In the genomic region with DNA sequence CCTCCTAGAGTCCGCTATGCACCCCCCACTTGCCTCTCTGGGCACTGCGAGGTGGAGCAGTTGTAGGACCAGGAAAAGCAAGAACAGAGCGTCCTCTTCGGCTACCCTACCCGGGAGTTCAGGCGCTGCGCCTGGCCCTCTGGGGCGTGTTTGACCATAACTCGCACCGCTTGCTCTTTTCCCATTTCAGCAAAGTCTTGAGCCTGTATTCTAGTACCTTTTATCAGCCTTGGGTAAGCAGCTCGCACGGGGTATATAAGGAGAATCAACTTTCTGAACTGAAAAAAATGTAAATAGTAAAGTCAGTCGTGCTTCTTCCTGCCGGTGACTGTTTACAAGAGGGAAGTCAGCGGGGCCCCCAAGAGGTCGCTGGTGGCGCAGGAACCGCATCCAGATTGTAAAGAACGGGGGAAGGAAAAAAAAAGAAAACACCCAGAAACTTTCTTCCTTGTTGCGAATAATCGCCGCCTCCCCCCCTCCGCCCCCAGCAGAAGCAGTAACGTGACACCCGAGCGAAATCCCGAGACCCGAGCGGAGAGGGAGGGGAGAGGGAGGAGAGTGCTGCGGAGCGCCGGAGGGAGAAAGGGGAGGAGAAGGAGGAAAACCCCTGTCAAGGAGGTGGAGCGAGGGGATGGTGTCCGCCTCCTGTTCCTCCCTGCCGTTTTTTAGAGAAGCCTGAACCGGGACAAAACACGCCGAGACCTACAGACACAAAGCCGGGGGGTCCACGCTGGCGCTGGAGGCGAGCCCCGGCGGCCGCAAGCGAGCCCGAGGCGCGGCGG, we compare ENCODE assay signal across 1 cellular context.
TF ChIP-seq lines count a peak whose summit lies in the region.

Gene UST, plus strand, starts transcription at position 668 of the 782 bp plus-strand sequence. CDS start 401 bp downstream, outside the sequence.

TF ChIP-seq in IMR-90, 13 proteins besides CTCF, POLR2A, EP300 and RAD21:
- TF ChIP-seq SMC3 (IDR thresholded peaks at IDR 0.05; ENCODE audit: low read depth, low read length): peak; percentile 32; the same call in 1 of the 2 replicates
- peak; percentile 82 for TF ChIP-seq BHLHE40 (IDR thresholded peaks at IDR 0.05; ENCODE audit: low read depth, low read length)
- no peak for TF ChIP-seq FOS (IDR thresholded peaks at IDR 0.05; ENCODE audit: low read depth, low read length)
- no peak for TF ChIP-seq NFE2L2 (IDR thresholded peaks at IDR 0.05; ENCODE audit: low read depth, low read length)
- no peak for TF ChIP-seq RCOR1 (IDR thresholded peaks at IDR 0.05; ENCODE audit: insufficient replicate concordance, low read length)
- no peak for TF ChIP-seq MAFK (IDR thresholded peaks at IDR 0.05; ENCODE audit: low read depth, low read length)
- TF ChIP-seq, protein P1, sequence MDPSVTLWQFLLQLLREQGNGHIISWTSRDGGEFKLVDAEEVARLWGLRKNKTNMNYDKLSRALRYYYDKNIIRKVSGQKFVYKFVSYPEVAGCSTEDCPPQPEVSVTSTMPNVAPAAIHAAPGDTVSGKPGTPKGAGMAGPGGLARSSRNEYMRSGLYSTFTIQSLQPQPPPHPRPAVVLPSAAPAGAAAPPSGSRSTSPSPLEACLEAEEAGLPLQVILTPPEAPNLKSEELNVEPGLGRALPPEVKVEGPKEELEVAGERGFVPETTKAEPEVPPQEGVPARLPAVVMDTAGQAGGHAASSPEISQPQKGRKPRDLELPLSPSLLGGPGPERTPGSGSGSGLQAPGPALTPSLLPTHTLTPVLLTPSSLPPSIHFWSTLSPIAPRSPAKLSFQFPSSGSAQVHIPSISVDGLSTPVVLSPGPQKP (IDR thresholded peaks at IDR 0.05; ENCODE audit: borderline replicate concordance, low read depth, low read length): no peak
- TF ChIP-seq MAZ (IDR thresholded peaks at IDR 0.05; ENCODE audit: borderline replicate concordance, low read depth, low read length): peak; percentile 92
- TF ChIP-seq USF2 (IDR thresholded peaks at IDR 0.05; ENCODE audit: low read depth, low read length): peak; percentile 39; the same call in 1 of the 2 replicates
- no peak for TF ChIP-seq CEBPB (IDR thresholded peaks at IDR 0.05; ENCODE audit: low read depth, low read length)
- TF ChIP-seq MXI1 (IDR thresholded peaks at IDR 0.05; ENCODE audit: borderline replicate concordance, low read depth, low read length): 0 out of 2 replicates have a peak, but pooled peaks have one; percentile 33
- TF ChIP-seq CHD1 (IDR thresholded peaks at IDR 0.05; ENCODE audit: low read depth, low read length): no peak
- TF ChIP-seq RFX5 (IDR thresholded peaks at IDR 0.05; ENCODE audit: low read depth, low read length): no peak
TF ChIP-seq in IMR-90: peak in this region for 5.
